1 cellular context compared by ENCODE assay signal in the genomic region with DNA sequence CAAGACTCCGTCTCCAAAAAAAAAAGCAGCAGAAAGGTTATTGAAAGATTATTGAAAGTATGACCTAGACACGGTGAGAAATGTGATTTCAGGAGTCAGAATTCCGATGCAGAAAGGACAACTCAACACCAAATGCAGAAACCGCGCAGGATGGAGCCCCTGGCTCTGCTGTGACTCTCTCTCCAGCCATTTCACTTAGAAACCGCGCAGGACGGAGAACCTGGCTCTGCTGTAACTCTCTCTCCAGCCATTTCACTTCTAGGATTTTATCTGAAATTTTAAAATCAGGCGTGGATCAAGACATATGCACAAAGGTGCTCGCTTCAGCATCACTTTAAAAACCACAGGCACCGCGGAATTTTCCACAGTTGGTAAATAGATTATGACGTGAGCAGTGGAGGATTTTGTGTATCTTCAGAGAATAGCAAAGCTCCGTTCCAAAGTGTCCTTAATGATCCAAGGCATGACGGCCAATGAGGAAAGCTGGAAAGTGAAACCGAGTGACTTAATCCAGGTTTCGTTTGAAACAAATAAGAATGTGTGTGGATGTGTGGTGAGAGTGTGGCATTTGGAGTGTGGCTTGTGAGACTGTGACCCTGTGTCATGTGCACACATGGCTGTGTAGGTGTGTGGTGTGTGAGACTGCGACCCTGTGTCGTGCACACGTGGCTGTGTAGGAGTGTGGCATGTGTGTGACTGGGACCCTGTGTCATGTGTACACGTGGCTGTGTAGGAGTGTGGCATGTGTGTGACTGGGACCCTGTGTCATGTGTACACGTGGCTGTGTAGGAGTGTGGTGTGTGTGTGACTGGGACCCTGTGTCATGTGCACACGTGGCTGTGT.
TF ChIP-seq lines count a peak whose summit lies in the region.

No MANE protein-coding gene starts in this region.

TF ChIP-seq in K562, 482 proteins besides CTCF, POLR2A, EP300 and RAD21:
- TF ChIP-seq ZFP91 (CRISPR knock-in tag; IDR thresholded peaks at IDR 0.05): no peak
- no peak for TF ChIP-seq SAP30 (IDR thresholded peaks at IDR 0.05; ENCODE audit: borderline replicate concordance, insufficient read depth, low read depth, low read length, poor library complexity, severe bottlenecking)
- TF ChIP-seq USF1 (CRISPR knock-in tag; IDR thresholded peaks at IDR 0.05): peak; percentile 70
- TF ChIP-seq, protein P1, sequence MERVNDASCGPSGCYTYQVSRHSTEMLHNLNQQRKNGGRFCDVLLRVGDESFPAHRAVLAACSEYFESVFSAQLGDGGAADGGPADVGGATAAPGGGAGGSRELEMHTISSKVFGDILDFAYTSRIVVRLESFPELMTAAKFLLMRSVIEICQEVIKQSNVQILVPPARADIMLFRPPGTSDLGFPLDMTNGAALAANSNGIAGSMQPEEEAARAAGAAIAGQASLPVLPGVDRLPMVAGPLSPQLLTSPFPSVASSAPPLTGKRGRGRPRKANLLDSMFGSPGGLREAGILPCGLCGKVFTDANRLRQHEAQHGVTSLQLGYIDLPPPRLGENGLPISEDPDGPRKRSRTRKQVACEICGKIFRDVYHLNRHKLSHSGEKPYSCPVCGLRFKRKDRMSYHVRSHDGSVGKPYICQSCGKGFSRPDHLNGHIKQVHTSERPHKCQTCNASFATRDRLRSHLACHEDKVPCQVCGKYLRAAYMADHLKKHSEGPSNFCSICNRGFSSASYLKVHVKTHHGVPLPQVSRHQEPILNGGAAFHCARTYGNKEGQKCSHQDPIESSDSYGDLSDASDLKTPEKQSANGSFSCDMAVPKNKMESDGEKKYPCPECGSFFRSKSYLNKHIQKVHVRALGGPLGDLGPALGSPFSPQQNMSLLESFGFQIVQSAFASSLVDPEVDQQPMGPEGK (CRISPR knock-in tag; IDR thresholded peaks at IDR 0.05; ENCODE audit: borderline replicate concordance): no peak
- TF ChIP-seq, protein P2, sequence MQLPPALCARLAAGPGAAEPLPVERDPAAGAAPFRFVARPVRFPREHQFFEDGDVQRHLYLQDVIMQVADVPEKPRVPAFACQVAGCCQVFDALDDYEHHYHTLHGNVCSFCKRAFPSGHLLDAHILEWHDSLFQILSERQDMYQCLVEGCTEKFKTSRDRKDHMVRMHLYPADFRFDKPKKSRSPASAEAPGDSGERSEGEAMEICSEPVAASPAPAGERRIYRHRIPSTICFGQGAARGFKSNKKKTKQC (CRISPR knock-in tag; IDR thresholded peaks at IDR 0.05): peak; percentile 56; the same call in 1 of the 2 replicates
- TF ChIP-seq HBP1 (CRISPR knock-in tag; IDR thresholded peaks at IDR 0.05): no peak
- TF ChIP-seq, protein P3, sequence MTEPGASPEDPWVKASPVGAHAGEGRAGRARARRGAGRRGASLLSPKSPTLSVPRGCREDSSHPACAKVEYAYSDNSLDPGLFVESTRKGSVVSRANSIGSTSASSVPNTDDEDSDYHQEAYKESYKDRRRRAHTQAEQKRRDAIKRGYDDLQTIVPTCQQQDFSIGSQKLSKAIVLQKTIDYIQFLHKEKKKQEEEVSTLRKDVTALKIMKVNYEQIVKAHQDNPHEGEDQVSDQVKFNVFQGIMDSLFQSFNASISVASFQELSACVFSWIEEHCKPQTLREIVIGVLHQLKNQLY (CRISPR knock-in tag; conservative IDR thresholded peaks at IDR 0.05): no peak
- TF ChIP-seq BHLHE40 (IDR thresholded peaks at IDR 0.05; ENCODE audit: low read length): 0 out of 2 replicates have a peak, but pooled peaks have one; percentile 7
- no peak for TF ChIP-seq HMGXB4 (CRISPR knock-in tag; IDR thresholded peaks at IDR 0.05)
- TF ChIP-seq MGA (IDR thresholded peaks at IDR 0.05): peak; percentile 31; the same call in 1 of the 2 replicates
- no peak for TF ChIP-seq CREB1 (IDR thresholded peaks at IDR 0.05)
- TF ChIP-seq CREB1 (CRISPR knock-in tag; IDR thresholded peaks at IDR 0.05): no peak
- no peak for TF ChIP-seq CCNT2 (IDR thresholded peaks at IDR 0.05; ENCODE audit: borderline replicate concordance, extremely low read depth, insufficient read length, low read depth, low read length)
- TF ChIP-seq CREM (IDR thresholded peaks at IDR 0.05; ENCODE audit: low read depth): no peak
- no peak for TF ChIP-seq SMARCA4 (IDR thresholded peaks at IDR 0.05)
- no peak for TF ChIP-seq ILF3 (IDR thresholded peaks at IDR 0.05; ENCODE audit: borderline replicate concordance)
- TF ChIP-seq, protein P4, sequence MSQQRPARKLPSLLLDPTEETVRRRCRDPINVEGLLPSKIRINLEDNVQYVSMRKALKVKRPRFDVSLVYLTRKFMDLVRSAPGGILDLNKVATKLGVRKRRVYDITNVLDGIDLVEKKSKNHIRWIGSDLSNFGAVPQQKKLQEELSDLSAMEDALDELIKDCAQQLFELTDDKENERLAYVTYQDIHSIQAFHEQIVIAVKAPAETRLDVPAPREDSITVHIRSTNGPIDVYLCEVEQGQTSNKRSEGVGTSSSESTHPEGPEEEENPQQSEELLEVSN (IDR thresholded peaks at IDR 0.05; ENCODE audit: borderline replicate concordance in 1 of 2, extremely low read depth in 1 of 2, insufficient read depth in 1 of 2, insufficient read length in 1 of 2, low read depth in 1 of 2, low read length in 1 of 2, poor library complexity in 1 of 2, severe bottlenecking in 1 of 2): peak in 1 of 2 experiments; percentile 16
- TF ChIP-seq SMARCB1 (IDR thresholded peaks at IDR 0.05; ENCODE audit: insufficient read length, low read depth): no peak
- peak; percentile 97 for TF ChIP-seq MAX (CRISPR knock-in tag; IDR thresholded peaks at IDR 0.05)
- TF ChIP-seq PYGO2 (tag; IDR thresholded peaks at IDR 0.05): no peak
- peak; percentile 25; the same call in 1 of the 2 replicates for TF ChIP-seq ZC3H4 (CRISPR knock-in tag; IDR thresholded peaks at IDR 0.05; ENCODE audit: borderline replicate concordance)
- no peak for TF ChIP-seq BRD9 (IDR thresholded peaks at IDR 0.05; ENCODE audit: low read depth, partially characterized antibody)
